Comparison of ENCODE assay signal across 13 cellular contexts in genomic region chr10:12750526-12751201, GRCh38.
DNase-seq lines count a peak whose midpoint lies in the region; ATAC-seq and TF ChIP-seq lines count a peak whose summit lies in the region.
"Had no signal": no experiment of that assay in that cellular context is flagged by ENCODE, and none has a peak within 500 bp of the region (broad histone marks: within the 10 kb centered on the region; RNA-seq: fewer than 3 reads in every experiment).

No MANE protein-coding gene starts in this region.

- intact Hi-C loops in body of pancreas (cut with DNase I), result no loop called here
- intact Hi-C loops in gastrocnemius medialis (cut with DNase I; ENCODE audit: low total_unique reads), result loop anchor here (1.0 to 5.0 kb wide), 3 partner anchors 22 to 212 kb away; no protein-coding TSS in a partner anchor
- intact Hi-C loops in natural killer cell (cut with micrococcal nuclease), result no loop called here

- H3K27me3 ChIP-seq in HUES6 (ENCODE audit: control insufficient read depth, insufficient read depth, low read length) (no peaks in the 10 kb centered on the region), body of pancreas (no peaks in the 10 kb centered on the region), hepatocyte (no peaks in the 10 kb centered on the region), gastrocnemius medialis (no peaks in the 10 kb centered on the region)

- no peaks in the 10 kb centered on the region for H3K9me3 Mint-ChIP-seq in natural killer cell

- H3K27ac ChIP-seq in HUES6 (ENCODE audit: low read depth, low read length), result no peak overlapping the region
- no peak overlapping the region for H3K27ac ChIP-seq in body of pancreas
- peak overlapping the region; percentile 34 for H3K27ac ChIP-seq in hepatocyte
- peak overlapping the region; percentile 73 to 88 (median 76) for H3K27ac ChIP-seq in gastrocnemius medialis

- TF ChIP-seq CTCF in body of pancreas (IDR thresholded peaks at IDR 0.05) (no peak), hepatocyte (IDR thresholded peaks at IDR 0.05; ENCODE audit: poor library complexity) (no peak), gastrocnemius medialis (IDR thresholded peaks at IDR 0.05 in 4 of 5, conservative IDR thresholded peaks at IDR 0.05 in 1 of 5) (peak in 1 of 5 experiments; percentile 7), natural killer cell (IDR thresholded peaks at IDR 0.05) (no peak)

- no peaks in the 10 kb centered on the region for H3K36me3 ChIP-seq in HUES6 (ENCODE audit: control insufficient read depth, insufficient read depth, low read length)
- H3K36me3 ChIP-seq in body of pancreas (replicated peaks in 1 of 2; ENCODE audit: insufficient read depth in 1 of 2, low read depth in 2 of 2), result no peaks in the 10 kb centered on the region
- no peaks in the 10 kb centered on the region for H3K36me3 ChIP-seq in hepatocyte (replicated peaks; ENCODE audit: insufficient read depth, low read depth)
- no peaks in the 10 kb centered on the region for H3K36me3 ChIP-seq in gastrocnemius medialis
- H3K36me3 ChIP-seq: HAP-1 had no signal

- TF ChIP-seq POLR2A in body of pancreas (IDR thresholded peaks at IDR 0.05) (no peak), gastrocnemius medialis (IDR thresholded peaks at IDR 0.05) (no peak)

- no peaks in the 10 kb centered on the region for H3K9me2 ChIP-seq in hepatocyte (replicated peaks; ENCODE audit: insufficient read depth)

- in situ Hi-C loops in gastrocnemius medialis (cut with MboI; ENCODE audit: low sequenced_read_pairs in 4 of 4), result no loop called here

- no peak overlapping the region for H3K27ac Mint-ChIP-seq in natural killer cell

- no peaks in the 10 kb centered on the region for H3K79me2 ChIP-seq in hepatocyte

- H3K4me3 Mint-ChIP-seq in natural killer cell, result no peak overlapping the region
- H3K4me3 Mint-ChIP-seq: CD14-positive monocyte had no signal

- H4K20me1 ChIP-seq in hepatocyte (ENCODE audit: insufficient read depth, poor library complexity, severe bottlenecking), result no peaks in the 10 kb centered on the region

- no peak overlapping the region for H3K4me3 ChIP-seq in HUES6 (ENCODE audit: low read depth, low read length)
- no peak overlapping the region for H3K4me3 ChIP-seq in body of pancreas
- H3K4me3 ChIP-seq in hepatocyte, result no peak overlapping the region
- no peak overlapping the region for H3K4me3 ChIP-seq in gastrocnemius medialis
- H3K4me3 ChIP-seq: HAP-1 had no signal

- peak in 1 of 4 donors; percentile 21 for DNase-seq in body of pancreas
- DNase-seq in hepatocyte (ENCODE audit: low spot score), result no peak
- peak; percentile 29 to 64 for DNase-seq in gastrocnemius medialis
- no peak for DNase-seq in T-helper 2 cell
- DNase-seq in natural killer cell, result no peak
- no peak for DNase-seq in activated CD4-positive, alpha-beta T cell treated with anti-CD3 and anti-CD28 coated beads for 48 hours
- DNase-seq: NCI-H1694, NCI-H446 treated with DMSO at 0.1 percent for 48 hours, NCI-H774, Right ventricle myocardium superior had no signal

- no peak overlapping the region for H2AFZ ChIP-seq in hepatocyte

- H3K4me1 Mint-ChIP-seq in natural killer cell, result peaks cover 6 to 22% of the 10 kb centered on the region in 2 donors
- H3K4me1 Mint-ChIP-seq: CD14-positive monocyte had no signal

- no peaks in the 10 kb centered on the region for H3K4me1 ChIP-seq in HUES6 (ENCODE audit: control insufficient read depth, insufficient read depth, low read length)
- H3K4me1 ChIP-seq in body of pancreas, result peaks cover 7% of the 10 kb centered on the region
- H3K4me1 ChIP-seq in hepatocyte (ENCODE audit: insufficient read depth), result peaks cover 10% of the 10 kb centered on the region
- peaks cover 5 to 11% of the 10 kb centered on the region in 2 donors for H3K4me1 ChIP-seq in gastrocnemius medialis
- H3K4me1 ChIP-seq: HAP-1 had no signal

- 0 out of 2 replicates have a peak, but pooled peaks cover 4% of the 10 kb centered on the region for H3K9me3 ChIP-seq in HUES6 (ENCODE audit: control insufficient read depth, insufficient read depth, low read depth, low read length)
- no peaks in the 10 kb centered on the region for H3K9me3 ChIP-seq in body of pancreas
- no peaks in the 10 kb centered on the region for H3K9me3 ChIP-seq in hepatocyte (ENCODE audit: low read depth)
- H3K9me3 ChIP-seq in gastrocnemius medialis, result no peaks in the 10 kb centered on the region
- H3K9me3 ChIP-seq: HAP-1 had no signal

- H3K4me2 ChIP-seq in hepatocyte, result no peak overlapping the region

- WGBS in body of pancreas, 2 donors, result 63 to 69% methylated on average over 11 of the region's 11 CpGs
- WGBS in hepatocyte (ENCODE audit: low lambda C conversion rate, missing lambda C conversion rate), result 69% methylated on average over 11 of the region's 11 CpGs

- peak overlapping the region; percentile 50 for H3K9ac ChIP-seq in HUES6 (ENCODE audit: low read length)

- no peaks in the 10 kb centered on the region for H3K27me3 Mint-ChIP-seq in natural killer cell (ENCODE audit: low read depth in 2 of 2)

- no peaks in the 10 kb centered on the region for H3K36me3 Mint-ChIP-seq in natural killer cell
- H3K36me3 Mint-ChIP-seq: CD14-positive monocyte had no signal

- ATAC-seq in body of pancreas (peak; percentile 67), gastrocnemius medialis (peak; percentile 49 to 55), natural killer cell (no peak)

Comparison
In these comparisons a context has a peak if more than half of its experiments do, and no peak if none do; other contexts are left out.
1. H3K27ac ChIP-seq: peak in hepatocyte (single experiment) and gastrocnemius medialis (4 of 4); none in HUES6 (single experiment) and body of pancreas (0 of 4).
2. ATAC-seq: peak in body of pancreas (single experiment) and gastrocnemius medialis (2 of 2); none in natural killer cell (0 of 3).
3. DNase-seq: peak in gastrocnemius medialis (2 of 2); none in hepatocyte (single experiment), T-helper 2 cell (0 of 5), natural killer cell (single experiment) and activated CD4-positive, alpha-beta T cell treated with anti-CD3 and anti-CD28 coated beads for 48 hours (single experiment).